16 cellular contexts compared by ENCODE assay signal in genomic region chr14:101446387-101446969, GRCh38.
"Had no signal": no experiment of that assay in that cellular context is flagged by ENCODE, and none has a peak within 500 bp of the region (broad histone marks: within the 10 kb centered on the region; RNA-seq: fewer than 3 reads in every experiment).

No MANE protein-coding gene starts in this region.

- DNase-seq: cerebellar nuclear complex; dermis blood vessel endothelial cell; heart left ventricle; hypothalamus; kidney glomerular epithelial cell; mammary epithelial cell; mucosa of descending colon; naive thymus-derived CD8-positive, alpha-beta T cell; right lobe of liver; stimulated activated CD4-positive, alpha-beta T cell treated with anti-CD3 and anti-CD28 coated beads, Interleukin-4, amount 100 ng/mL, for 24 hours; stimulated activated naive B cell treated with anti-CD40 and anti-IgM and Interleukin-4, amounts not matched to agents 10 μg/mL and 1 μg/mL and 100 μg/mL, for 72 hours; stimulated activated naive CD8-positive, alpha-beta T cell treated with anti-CD3 and anti-CD28 coated beads, Interleukin-15, amount 100 ng/mL, for 72 hours; testis had no signal

- H3K4me1 ChIP-seq: heart left ventricle, prostate gland, right lobe of liver, testis, tibial nerve had no signal

- H3K4me3 Mint-ChIP-seq: stimulated activated naive B cell treated with anti-CD40 and anti-IgM and Interleukin-4, amounts not matched to agents 10 μg/mL and 1 μg/mL and 100 μg/mL, for 72 hours; stimulated activated naive CD8-positive, alpha-beta T cell treated with anti-CD3 and anti-CD28 coated beads, Interleukin-15, amount 100 ng/mL, for 72 hours had no signal

- H3K9me3 Mint-ChIP-seq: naive thymus-derived CD8-positive, alpha-beta T cell; stimulated activated naive B cell treated with anti-CD40 and anti-IgM and Interleukin-4, amounts not matched to agents 10 μg/mL and 1 μg/mL and 100 μg/mL, for 72 hours; stimulated activated naive CD8-positive, alpha-beta T cell treated with anti-CD3 and anti-CD28 coated beads, Interleukin-15, amount 100 ng/mL, for 72 hours had no signal

- H3K27me3 ChIP-seq: pancreas, right lobe of liver, testis, tibial nerve had no signal

- ATAC-seq: heart left ventricle; mucosa of descending colon; naive thymus-derived CD8-positive, alpha-beta T cell; right lobe of liver; stimulated activated naive B cell treated with anti-CD40 and anti-IgM and Interleukin-4, amounts not matched to agents 10 μg/mL and 1 μg/mL and 100 μg/mL, for 72 hours; stimulated activated naive CD8-positive, alpha-beta T cell treated with anti-CD3 and anti-CD28 coated beads, Interleukin-15, amount 100 ng/mL, for 72 hours had no signal

- H3K27ac ChIP-seq: heart left ventricle, pancreas, prostate gland, right lobe of liver, testis, tibial nerve had no signal

- H3K4me3 ChIP-seq: heart left ventricle, mucosa of descending colon, pancreas, prostate gland, right lobe of liver, testis, tibial nerve had no signal

- H3K9me3 ChIP-seq: heart left ventricle, mucosa of descending colon, pancreas, prostate gland, right lobe of liver, testis, tibial nerve had no signal

- H3K36me3 ChIP-seq: heart left ventricle, pancreas, prostate gland, right lobe of liver, tibial nerve had no signal

- H3K27ac Mint-ChIP-seq: naive thymus-derived CD8-positive, alpha-beta T cell; stimulated activated naive B cell treated with anti-CD40 and anti-IgM and Interleukin-4, amounts not matched to agents 10 μg/mL and 1 μg/mL and 100 μg/mL, for 72 hours; stimulated activated naive CD8-positive, alpha-beta T cell treated with anti-CD3 and anti-CD28 coated beads, Interleukin-15, amount 100 ng/mL, for 72 hours had no signal

- H3K36me3 Mint-ChIP-seq: naive thymus-derived CD8-positive, alpha-beta T cell had no signal
